In the genomic region with DNA sequence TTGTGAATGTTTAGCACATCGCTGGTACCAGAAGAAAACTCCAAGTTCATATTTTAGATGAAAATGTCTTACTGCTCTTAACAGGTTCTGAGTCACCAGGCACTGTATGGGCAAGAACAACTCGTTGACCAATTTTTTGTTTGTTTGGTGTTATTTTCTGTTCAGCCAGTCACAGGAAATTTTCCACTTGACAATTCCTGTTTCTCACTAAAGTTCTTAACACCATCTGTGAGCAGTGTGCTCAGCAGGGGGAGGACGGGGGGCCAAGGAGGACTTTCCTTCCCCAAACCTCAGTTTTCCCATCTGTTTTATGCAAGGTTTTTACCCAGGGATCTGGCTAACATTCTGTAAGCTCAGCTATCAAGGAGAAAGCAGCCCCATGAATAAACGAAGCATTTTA, we compare ENCODE assay signal across 9 cellular contexts. TPM values are rescaled to one million over a fixed set of nuclear protein-coding genes. Genes with fewer than 3 reads are reported as not detected.
DNase-seq lines count a peak whose midpoint lies in the region; TF ChIP-seq lines count a peak whose summit lies in the region.
"Had no signal": no experiment of that assay in that cellular context is flagged by ENCODE, and none has a peak within 500 bp of the region (broad histone marks: within the 10 kb centered on the region; RNA-seq: fewer than 3 reads in every experiment).

No MANE protein-coding gene starts in this region.

- no peak overlapping the region for H3K27ac ChIP-seq in ACC112 (ENCODE audit: low read depth, low read length)
- H3K27ac ChIP-seq in KMS-11: no peak overlapping the region
- H3K27ac ChIP-seq in muscle layer of colon (ENCODE audit: low read depth, low read length): peak overlapping the region; percentile 27

- no peaks in the 10 kb centered on the region for H3K27me3 ChIP-seq in ACC112 (ENCODE audit: insufficient read depth, low read length)
- no peaks in the 10 kb centered on the region for H3K27me3 ChIP-seq in KMS-11 (ENCODE audit: insufficient read depth, low read depth)
- no peaks in the 10 kb centered on the region for H3K27me3 ChIP-seq in muscle layer of colon (ENCODE audit: control insufficient read depth in 1 of 2, insufficient read depth in 2 of 2, low read length in 2 of 2)

- 0 out of 2 replicates have a peak, but pooled peaks cover 5% of the 10 kb centered on the region for H4K20me1 ChIP-seq in KMS-11 (ENCODE audit: insufficient read depth)

- H3K4me3 ChIP-seq in ACC112 (ENCODE audit: low read depth, low read length): peak overlapping the region; percentile 61
- H3K4me3 ChIP-seq in KMS-11 (IDR thresholded peaks at IDR 0.05; ENCODE audit: insufficient read depth, low read depth, low read length): no peak overlapping the region
- no peak overlapping the region for H3K4me3 ChIP-seq in muscle layer of colon (ENCODE audit: low read depth in 1 of 2, low read length in 2 of 2)

- H3K4me1 ChIP-seq in ACC112 (ENCODE audit: control insufficient read depth, insufficient read depth, low read length, unreplicated experiment): peaks cover 53% of the 10 kb centered on the region
- peaks cover 32% of the 10 kb centered on the region for H3K4me1 ChIP-seq in KMS-11 (ENCODE audit: low read depth, poor library complexity, severe bottlenecking)
- H3K4me1 ChIP-seq in muscle layer of colon (ENCODE audit: insufficient read depth, low read length): peaks cover 29% of the 10 kb centered on the region

- H3K4me2 ChIP-seq in KMS-11: peak overlapping the region; percentile 91

- DNase-seq in dermis microvascular lymphatic vessel endothelial cell (ENCODE audit: low read depth in 2 of 2) (peak; percentile 56 to 83), DMS153 (lab: John Stamatoyannopoulos, UW) (no peak), NCI-H774 (lab: John Stamatoyannopoulos, UW) (no peak), NCI-H82 treated with DMSO at 0.1 percent for 48 hours (lab: John Stamatoyannopoulos, UW; ENCODE audit: unreplicated experiment) (no peak), NCI-H2196 treated with DMSO at 0.1 percent for 48 hours (lab: John Stamatoyannopoulos, UW; ENCODE audit: unreplicated experiment) (no peak)
- DNase-seq: NCI-H524 treated with DMSO at 0.1 percent for 48 hours had no signal

- no peak overlapping the region for H3K9ac ChIP-seq in KMS-11
- H3K9ac ChIP-seq in muscle layer of colon (ENCODE audit: low read length): no peak overlapping the region

- H3K9me3 ChIP-seq in muscle layer of colon (ENCODE audit: low read length): no peaks in the 10 kb centered on the region

- no peak for TF ChIP-seq CTCF in KMS-11 (conservative IDR thresholded peaks at IDR 0.05; ENCODE audit: low read depth, low read length)

- H3K79me2 ChIP-seq in ACC112 (ENCODE audit: control insufficient read depth, insufficient read depth, low read length, unreplicated experiment): peaks cover 21% of the 10 kb centered on the region
- peaks cover 85% of the 10 kb centered on the region for H3K79me2 ChIP-seq in KMS-11 (ENCODE audit: insufficient read depth, low read depth)

- H2AFZ ChIP-seq in ACC112 (ENCODE audit: low read length, unreplicated experiment) (peak overlapping the region; percentile 4), KMS-11 (ENCODE audit: low read depth) (no peak overlapping the region)

- H3K36me3 ChIP-seq in ACC112 (ENCODE audit: insufficient read depth, low read length): no peaks in the 10 kb centered on the region
- H3K36me3 ChIP-seq in KMS-11 (ENCODE audit: insufficient read depth): no peaks in the 10 kb centered on the region
- H3K36me3 ChIP-seq in muscle layer of colon (ENCODE audit: insufficient read depth, low read length): no peaks in the 10 kb centered on the region

RNA-seq across cellular contexts. Expression of a gene that starts 3.0 kb away (rescaled TPM):
- total RNA-seq in dermis microvascular lymphatic vessel endothelial cell: 22.2 and 24.8 TPM in 2 replicates

Comparison
In these comparisons a context has a peak if more than half of its experiments do, and no peak if none do; other contexts are left out.
1. DNase-seq: peak in dermis microvascular lymphatic vessel endothelial cell (2 of 2); none in DMS153 (single experiment), NCI-H774 (single experiment), NCI-H82 treated with DMSO at 0.1 percent for 48 hours (single experiment) and NCI-H2196 treated with DMSO at 0.1 percent for 48 hours (single experiment).